In the genomic region with DNA sequence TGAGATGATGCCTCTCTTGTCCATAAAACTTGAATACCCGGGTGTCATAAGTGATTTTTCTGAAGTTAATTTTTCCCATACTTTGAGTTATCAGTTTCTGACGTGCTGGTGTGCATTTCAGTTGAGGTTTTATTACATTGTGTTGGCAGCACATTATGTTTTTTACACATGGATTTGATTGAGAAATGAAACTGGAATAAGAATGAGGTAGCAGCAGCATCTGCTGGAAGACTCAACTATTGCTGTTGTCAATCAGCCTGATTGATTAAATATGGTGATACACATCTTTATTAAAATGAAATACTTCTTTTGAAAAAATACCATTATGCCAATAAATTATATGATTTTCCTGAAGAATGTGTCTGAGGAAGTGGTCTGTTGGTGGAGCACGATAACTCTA, we compare ENCODE assay signal across 20 cellular contexts.
A peak's percentile ranks its signal among the peaks of the same experiment; 100 is the strongest.
DNase-seq lines count a peak whose midpoint lies in the region; ATAC-seq and TF ChIP-seq lines count a peak whose summit lies in the region.
"Had no signal": no experiment of that assay in that cellular context is flagged by ENCODE, and none has a peak within 500 bp of the region (broad histone marks: within the 10 kb centered on the region; RNA-seq: fewer than 3 reads in every experiment).

No MANE protein-coding gene starts in this region.

- TF ChIP-seq CTCF in AG09309 (IDR thresholded peaks at IDR 0.05; ENCODE audit: control insufficient read depth, insufficient read depth, low read depth, low read length, missing control alignments) (peak; percentile 45), GM13976 (IDR thresholded peaks at IDR 0.05; ENCODE audit: borderline replicate concordance, control extremely low read depth, extremely low read depth, insufficient read depth, missing control alignments) (peak; percentile 12), body of pancreas (IDR thresholded peaks at IDR 0.05) (peak in 4 of 7 experiments; percentile 41 to 50 (median 44)), kidney epithelial cell (IDR thresholded peaks at IDR 0.05; ENCODE audit: insufficient read depth, low read length, poor library complexity, severe bottlenecking) (peak; percentile 8)

- WGBS in body of pancreas, 2 donors, result 40 to 52% methylated on average over 3 of the region's 3 CpGs

- ATAC-seq in body of pancreas (no peak), GM18498 (IDR thresholded peaks at IDR 0.05; ENCODE audit: unreplicated experiment) (no peak), HG03039 (IDR thresholded peaks at IDR 0.05; ENCODE audit: unreplicated experiment) (no peak), GM18517 (IDR thresholded peaks at IDR 0.05; ENCODE audit: unreplicated experiment) (no peak)
- ATAC-seq: activated CD8-positive, alpha-beta T cell treated with anti-CD3 and anti-CD28 coated beads, Interleukin-2, amount 10 ng/mL, durations not matched to agents 7 days and 5 days; Panc1 had no signal

- DNase-seq in AG09309 (ENCODE audit: low read depth) (peak; percentile 29), GM13976 (ENCODE audit: low spot score) (no peak), body of pancreas (no peak), kidney epithelial cell (ENCODE audit: low read depth) (no peak), NCI-H1048 (lab: John Stamatoyannopoulos, UW) (no peak)
- DNase-seq: activated CD8-positive, alpha-beta T cell treated with anti-CD3 and anti-CD28 coated beads, Interleukin-2, amount 10 ng/mL, durations not matched to agents 7 days and 5 days; AML-193; anterior cingulate cortex; esophagus squamous epithelium; IMR-90; NCI-H1417; nephron progenitor cell; stimulated activated CD4-positive, alpha-beta T cell treated with anti-CD3 and anti-CD28 coated beads, Interleukin-2, amount 100 ng/mL, for 48 hours; trophoblast cell had no signal

- H3K4me3 ChIP-seq in AG09309 (ENCODE audit: control insufficient read depth, low read depth, low read length), result no peak overlapping the region
- no peak overlapping the region for H3K4me3 ChIP-seq in body of pancreas
- H3K4me3 ChIP-seq in kidney epithelial cell (ENCODE audit: low read depth, low read length), result no peak overlapping the region
- H3K4me3 ChIP-seq: esophagus squamous epithelium, HAP-1, right atrium auricular region had no signal

- H3K4me1 ChIP-seq in body of pancreas, result peaks cover 6% of the 10 kb centered on the region
- H3K4me1 ChIP-seq: esophagus squamous epithelium, HAP-1, right atrium auricular region had no signal

- no peaks in the 10 kb centered on the region for H3K9me3 ChIP-seq in body of pancreas
- H3K9me3 ChIP-seq: esophagus squamous epithelium, HAP-1, right atrium auricular region had no signal

- in situ Hi-C loops in GM13976 (cut with MboI; ENCODE audit: low sequenced_read_pairs, unreplicated experiment), result no loop called here

- intact Hi-C loops in body of pancreas (cut with DNase I), result no loop called here

- TF ChIP-seq POLR2A in body of pancreas (IDR thresholded peaks at IDR 0.05), result no peak

- H3K27me3 ChIP-seq in body of pancreas (no peaks in the 10 kb centered on the region), kidney epithelial cell (ENCODE audit: control insufficient read depth, insufficient read depth, low read length) (no peaks in the 10 kb centered on the region)
- H3K27me3 ChIP-seq: esophagus squamous epithelium, right atrium auricular region had no signal

- H3K36me3 ChIP-seq in body of pancreas (replicated peaks in 1 of 2; ENCODE audit: insufficient read depth in 1 of 2, low read depth in 2 of 2) (no peaks in the 10 kb centered on the region), kidney epithelial cell (ENCODE audit: control insufficient read depth, insufficient read depth, low read length) (no peaks in the 10 kb centered on the region)
- H3K36me3 ChIP-seq: esophagus squamous epithelium, HAP-1, right atrium auricular region had no signal

- no peak overlapping the region for H3K27ac ChIP-seq in body of pancreas
- H3K27ac ChIP-seq: esophagus squamous epithelium, right atrium auricular region had no signal
